32 cellular contexts compared by ENCODE assay signal in the genomic region with DNA sequence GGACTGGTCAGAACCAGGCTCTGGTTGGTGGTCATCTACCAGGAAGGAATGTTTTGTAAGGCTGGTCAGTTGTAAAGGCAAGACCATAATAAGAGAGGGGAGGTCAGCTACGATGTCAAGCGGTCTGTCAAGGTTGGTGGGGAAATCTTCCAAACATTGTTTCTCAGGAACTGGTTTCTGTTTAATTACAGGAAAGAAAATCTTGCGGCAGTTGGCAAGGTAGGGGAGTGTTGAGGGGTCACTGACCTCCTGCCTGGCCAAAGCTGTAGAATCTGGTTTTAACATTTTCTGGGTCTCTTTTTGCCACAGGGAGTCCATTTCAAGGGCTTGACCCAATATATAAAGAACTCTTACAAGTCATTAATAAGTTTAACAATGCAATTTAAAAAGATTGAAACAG. TPM values are rescaled to one million over a fixed set of nuclear protein-coding genes. Genes with fewer than 3 reads are reported as not detected.
"Had no signal": no experiment of that assay in that cellular context is flagged by ENCODE, and none has a peak within 500 bp of the region (broad histone marks: within the 10 kb centered on the region; RNA-seq: fewer than 3 reads in every experiment).

No MANE protein-coding gene starts in this region.

- H3K27ac ChIP-seq: adrenal gland, body of pancreas, brain microvascular endothelial cell, breast epithelium, VCaP had no signal

- H3K4me3 ChIP-seq: adrenal gland, body of pancreas, breast epithelium had no signal

- H3K4me1 ChIP-seq: adrenal gland, breast epithelium had no signal

- H3K27me3 ChIP-seq: adrenal gland, body of pancreas, brain microvascular endothelial cell, breast epithelium had no signal

- H3K36me3 ChIP-seq: adrenal gland, brain microvascular endothelial cell, breast epithelium had no signal

- ATAC-seq: activated CD8-positive, alpha-beta T cell treated with anti-CD3 and anti-CD28 coated beads for 36 hours; activated naive CD4-positive, alpha-beta T cell treated with anti-CD3 and anti-CD28 coated beads, Interleukin-2, amount 50 U/mL, for 72 hours; activated T-cell treated with anti-CD3 and anti-CD28 coated beads, Interleukin-2, amount 50 U/mL, for 4 hours; activated T-cell treated with anti-CD3 and anti-CD28 coated beads, Interleukin-2, amount 50 U/mL, for 72 hours; activated T-helper 17 cell treated with anti-CD3 and anti-CD28 coated beads, Interleukin-2, amount 50 U/mL, for 72 hours; body of pancreas had no signal

- DNase-seq: activated B cell treated with CpG ODN at 0.5 μM for 24 hours; activated CD4-positive, alpha-beta memory T cell treated with anti-CD3 and anti-CD28 coated beads for 36 hours; activated CD4-positive, alpha-beta T cell treated with anti-CD3 and anti-CD28 coated beads for 4 hours; activated CD4-positive, alpha-beta T cell treated with anti-CD3 and anti-CD28 coated beads, Interleukin-2, amount 10 ng/mL, durations not matched to agents 24 days and 14 days; activated CD4-positive, alpha-beta T cell treated with anti-CD3 and anti-CD28 coated beads, Interleukin-2, amount 50 U/mL, for 1 hour; activated CD4-positive, alpha-beta T cell treated with anti-CD3 and anti-CD28 coated beads, Interleukin-2, amount 50 U/mL, for 4 hours; activated CD4-positive, CD25-positive, alpha-beta regulatory T cell treated with anti-CD3 and anti-CD28 coated beads, Interleukin-2, amount 50 U/mL, for 72 hours; activated CD8-positive, alpha-beta memory T cell treated with anti-CD3 and anti-CD28 coated beads, Interleukin-2, amount 50 U/mL, for 4 hours; activated CD8-positive, alpha-beta T cell treated with anti-CD3 and anti-CD28 coated beads for 36 hours; activated effector memory CD4-positive, alpha-beta T cell treated with anti-CD3 and anti-CD28 coated beads, Interleukin-2, amount 50 U/mL, for 16 hours; activated gamma-delta T cell treated with Interleukin-2 at 50 U/mL for 16 hours; activated naive CD4-positive, alpha-beta T cell; activated naive CD4-positive, alpha-beta T cell treated with anti-CD3 and anti-CD28 coated beads for 36 hours; activated naive CD4-positive, alpha-beta T cell treated with anti-CD3 and anti-CD28 coated beads, Interleukin-2, amount 50 U/mL, for 16 hours; activated naive CD8-positive, alpha-beta T cell treated with anti-CD3 and anti-CD28 coated beads for 36 hours; activated T-cell treated with anti-CD3 and anti-CD28 coated beads for 4 hours; activated T-cell treated with anti-CD3 and anti-CD28 coated beads, Interleukin-2, amount 50 U/mL, for 1 hour; activated T-cell treated with anti-CD3 and anti-CD28 coated beads, Interleukin-2, amount 50 U/mL, for 4 hours; activated T-cell treated with anti-CD3 and anti-CD28 coated beads, Interleukin-2, amount 50 U/mL, for 72 hours; adrenal gland; amniotic stem cell; aorta; body of pancreas; brain microvascular endothelial cell; central memory CD4-positive, alpha-beta T cell; T-helper 1 cell; T-helper 2 cell; T-helper 9 cell had no signal

- H3K9me3 ChIP-seq: adrenal gland, body of pancreas, breast epithelium had no signal

RNA-seq across cellular contexts. Expression of gene BARX1, which starts 39.0 kb away (rescaled TPM):
- total RNA-seq: activated B cell treated with CpG ODN at 0.5 μM for 24 hours; activated T-cell treated with anti-CD3 and anti-CD28 coated beads, Interleukin-2, amount 50 U/mL, for 4 hours; adrenal gland had no signal
- polyA plus RNA-seq: aorta had no signal
